Comparison of ENCODE assay signal across 1 cellular context in genomic region chr19:3977242-3978143, GRCh38.
A peak's percentile ranks its signal among the peaks of the same experiment; 100 is the strongest.
TF ChIP-seq lines count a peak whose summit lies in the region.

No MANE protein-coding gene starts in this region.

TF ChIP-seq in H1, 55 proteins besides CTCF, POLR2A, EP300 and RAD21:
- TF ChIP-seq POLR2AphosphoS5 (IDR thresholded peaks at IDR 0.05; ENCODE audit: low read depth, low read length) (peak; percentile 82), BRCA1 (IDR thresholded peaks at IDR 0.05; ENCODE audit: low read depth, low read length) (no peak), ATF2 (IDR thresholded peaks at IDR 0.05; ENCODE audit: low read length) (peak; percentile 53; the same call in 1 of the 2 replicates), SP1 (IDR thresholded peaks at IDR 0.05; ENCODE audit: low read depth, low read length) (peak; percentile 32; the same call in 1 of the 2 replicates), SIN3A (conservative IDR thresholded peaks at IDR 0.05 in 1 of 2, IDR thresholded peaks at IDR 0.05 in 1 of 2; ENCODE audit: low read depth in 1 of 2, low read length in 2 of 2) (0 out of 4 replicates have a peak, but pooled peaks of 1 of the 2 experiments have one; percentile 19)
